In genomic region chr1:25712299-25712970, GRCh38 we compare ENCODE assay signal across 23 cellular contexts.
DNase-seq lines count a peak whose midpoint lies in the region; ATAC-seq and TF ChIP-seq lines count a peak whose summit lies in the region.
"Had no signal": no experiment of that assay in that cellular context is flagged by ENCODE, and none has a peak within 500 bp of the region (broad histone marks: within the 10 kb centered on the region; RNA-seq: fewer than 3 reads in every experiment).

No MANE protein-coding gene starts in this region.

- H3K4me1 ChIP-seq in HEK293 (ENCODE audit: control insufficient read depth, insufficient read depth, low read length) (no peaks in the 10 kb centered on the region), endodermal cell (ENCODE audit: control insufficient read depth, insufficient read depth, low read length) (peaks cover 4% of the 10 kb centered on the region), spleen (peaks cover 16 to 67% (median 30%) of the 10 kb centered on the region in 6 donors), suprapubic skin (peaks cover 31% of the 10 kb centered on the region)
- H3K4me1 ChIP-seq: HAP-1 had no signal

- peak; percentile 57 for DNase-seq in activated effector memory CD4-positive, alpha-beta T cell treated with anti-CD3 and anti-CD28 coated beads, Interleukin-2, amount 50 U/mL, for 16 hours
- DNase-seq in activated effector memory CD4-positive, alpha-beta T cell treated with Interleukin-2 at 50 U/mL for 16 hours, result no peak
- DNase-seq in endodermal cell (peak; percentile 30), spleen (no peak), NCI-H226 (no peak), suprapubic skin (ENCODE audit: low spot score in 2 of 2) (no peak)
- DNase-seq: BE2C; caudate nucleus; COR-L47; DMS79 treated with DMSO at 0.1 percent for 48 hours; midbrain; natural killer cell; NCI-H1105 treated with DMSO at 0.1 percent for 48 hours; NCI-H2081; NCI-H345; stimulated activated CD4-positive, alpha-beta T cell treated with anti-CD3 and anti-CD28 coated beads, Interleukin-1b, Interleukin-23, amount 100 ng/mL, for 48 hours; stomach had no signal

- H3K36me3 ChIP-seq in HEK293 (ENCODE audit: control insufficient read depth in 2 of 2, insufficient read depth in 1 of 2, low read length in 2 of 2) (no peaks in the 10 kb centered on the region), endodermal cell (ENCODE audit: control insufficient read depth, insufficient read depth, low read length) (no peaks in the 10 kb centered on the region), spleen (no peaks in the 10 kb centered on the region), suprapubic skin (no peaks in the 10 kb centered on the region)
- H3K36me3 ChIP-seq: BE2C, HAP-1, SJSA1, stomach, tibial nerve had no signal

- H3K27ac Mint-ChIP-seq in endodermal cell, result no peak overlapping the region

- H3K9me3 Mint-ChIP-seq in endodermal cell, result peaks cover 3% of the 10 kb centered on the region
- H3K9me3 Mint-ChIP-seq: activated naive CD4-positive, alpha-beta T cell treated with anti-CD3 and anti-CD28 coated beads, Interleukin-2, amount 10 ng/mL, durations not matched to agents 7 days and 5 days; natural killer cell had no signal

- H3K36me3 Mint-ChIP-seq in endodermal cell (ENCODE audit: low read depth), result no peaks in the 10 kb centered on the region
- H3K36me3 Mint-ChIP-seq: natural killer cell had no signal

- no peak overlapping the region for H3K4me3 ChIP-seq in HEK293 (ENCODE audit: low read depth, low read length)
- H3K4me3 ChIP-seq in endodermal cell (ENCODE audit: low read length), result no peak overlapping the region
- H3K4me3 ChIP-seq in spleen, result no peak overlapping the region
- no peak overlapping the region for H3K4me3 ChIP-seq in suprapubic skin
- H3K4me3 ChIP-seq: HAP-1, SJSA1, stomach, tibial nerve had no signal

- intact Hi-C loops in spleen (cut with DNase I; ENCODE audit: low total_unique reads), result no loop called here

- TF ChIP-seq CTCF in HEK293 (tag by site-specific recombination; IDR thresholded peaks at IDR 0.05) (no peak), endodermal cell (conservative IDR thresholded peaks at IDR 0.05) (no peak), spleen (IDR thresholded peaks at IDR 0.05 in 8 of 11, conservative IDR thresholded peaks at IDR 0.05 in 3 of 11) (no peak), suprapubic skin (IDR thresholded peaks at IDR 0.05) (no peak)

- TF ChIP-seq EP300 in suprapubic skin (IDR thresholded peaks at IDR 0.05), result no peak

- TF ChIP-seq POLR2A in spleen (IDR thresholded peaks at IDR 0.05) (no peak), suprapubic skin (IDR thresholded peaks at IDR 0.05) (no peak)

- POLR2A ChIA-PET in HEK293 (lab: Yijun Ruan, JAX), result no interaction called here

- no peak for ATAC-seq in HG02852 (IDR thresholded peaks at IDR 0.05; ENCODE audit: unreplicated experiment)

- no peak overlapping the region for H3K4me3 Mint-ChIP-seq in endodermal cell
- H3K4me3 Mint-ChIP-seq: activated naive CD4-positive, alpha-beta T cell treated with anti-CD3 and anti-CD28 coated beads, Interleukin-2, amount 10 ng/mL, durations not matched to agents 7 days and 5 days had no signal

- H3K9me3 ChIP-seq in HEK293 (ENCODE audit: control insufficient read depth, insufficient read depth, low read depth, low read length) (no peaks in the 10 kb centered on the region), endodermal cell (ENCODE audit: control insufficient read depth, low read length) (no peaks in the 10 kb centered on the region), spleen (no peaks in the 10 kb centered on the region), suprapubic skin (no peaks in the 10 kb centered on the region)
- H3K9me3 ChIP-seq: BE2C, HAP-1, SJSA1, stomach, tibial nerve had no signal

- no peaks in the 10 kb centered on the region for H3K27me3 Mint-ChIP-seq in endodermal cell (ENCODE audit: insufficient read depth)

- no peak overlapping the region for H3K27ac ChIP-seq in HEK293 (ENCODE audit: extremely low read depth, low read depth, low read length)
- no peak overlapping the region for H3K27ac ChIP-seq in endodermal cell (ENCODE audit: low read depth, low read length)
- H3K27ac ChIP-seq in spleen, result peak overlapping the region in 6 of 8 donors; percentile 46 to 68 (median 61)
- H3K27ac ChIP-seq in suprapubic skin, result no peak overlapping the region
- H3K27ac ChIP-seq: SJSA1 had no signal

- CTCF ChIA-PET in HEK293 (lab: Yijun Ruan, JAX), result interaction anchor here (0.6 kb wide), 1 partner anchor 43 kb away, joined by 3 read pairs; no protein-coding TSS in a partner anchor

- no peak overlapping the region for H3K9ac ChIP-seq in endodermal cell (ENCODE audit: extremely low read depth, low read length, poor library complexity, severe bottlenecking)

- H3K27me3 ChIP-seq in endodermal cell (ENCODE audit: control insufficient read depth, insufficient read depth, low read length, poor library complexity, severe bottlenecking) (no peaks in the 10 kb centered on the region), spleen (replicated peaks in 1 of 7) (no peaks in the 10 kb centered on the region), suprapubic skin (no peaks in the 10 kb centered on the region)
- H3K27me3 ChIP-seq: BE2C, SJSA1, stomach, tibial nerve had no signal

- peaks cover 18% of the 10 kb centered on the region for H3K4me1 Mint-ChIP-seq in endodermal cell

- 94 to 96% methylated on average over 5 to 8 of the region's 8 CpGs for WGBS in endodermal cell (ENCODE audit: insufficient coverage in 1 of 2, insufficient read length in 1 of 2), 2 experiments
- 87 to 95% (median 91%) methylated on average over 7 to 8 of the region's 8 CpGs for WGBS in spleen, 5 donors
- WGBS in suprapubic skin, result 92% methylated on average over 8 of the region's 8 CpGs

TF ChIP-seq in HEK293, 187 proteins besides CTCF, POLR2A, EP300 and RAD21:
- TF ChIP-seq MZF1 (tag by site-specific recombination; IDR thresholded peaks at IDR 0.05; ENCODE audit: borderline replicate concordance), result no peak
- TF ChIP-seq ZNF449 (tag by site-specific recombination; IDR thresholded peaks at IDR 0.05), result no peak
- TF ChIP-seq ZNF776 (tag by site-specific recombination; IDR thresholded peaks at IDR 0.05; ENCODE audit: borderline replicate concordance), result no peak
- peak; percentile 50; the same call in 1 of the 2 replicates for TF ChIP-seq PRDM1 (tag by site-specific recombination; IDR thresholded peaks at IDR 0.05)
- TF ChIP-seq ZNF707 (tag by site-specific recombination; IDR thresholded peaks at IDR 0.05), result no peak

Comparison
In these comparisons a context has a peak if more than half of its experiments do, and no peak if none do; other contexts are left out.
1. DNase-seq: peak in activated effector memory CD4-positive, alpha-beta T cell treated with anti-CD3 and anti-CD28 coated beads, Interleukin-2, amount 50 U/mL, for 16 hours (single experiment) and endodermal cell (single experiment); none in activated effector memory CD4-positive, alpha-beta T cell treated with Interleukin-2 at 50 U/mL for 16 hours (single experiment), spleen (single experiment), NCI-H226 (single experiment) and suprapubic skin (0 of 2).
2. H3K27ac ChIP-seq: peak in spleen (6 of 8); none in HEK293 (single experiment), endodermal cell (single experiment) and suprapubic skin (single experiment).